In genomic region chr16:57541754-57542435, GRCh38 we compare ENCODE assay signal across 12 cellular contexts. TPM values are rescaled to one million over a fixed set of nuclear protein-coding genes. Genes with fewer than 3 reads are reported as not detected.
DNase-seq lines count a peak whose midpoint lies in the region; ATAC-seq, FAIRE-seq and TF ChIP-seq lines count a peak whose summit lies in the region.
"Had no signal": no experiment of that assay in that cellular context is flagged by ENCODE, and none has a peak within 500 bp of the region (broad histone marks: within the 10 kb centered on the region; RNA-seq: fewer than 3 reads in every experiment).

No MANE protein-coding gene starts in this region.

- peaks cover 76% of the 10 kb centered on the region for H3K4me1 Mint-ChIP-seq in CD14-positive monocyte
- peaks cover 70% of the 10 kb centered on the region for H3K4me1 Mint-ChIP-seq in activated T-cell treated with anti-CD3 and anti-CD28 coated beads, Interleukin-2, amount 50 U/mL, for 72 hours (ENCODE audit: low read depth)
- H3K4me1 Mint-ChIP-seq in naive thymus-derived CD8-positive, alpha-beta T cell: peaks cover 39 to 91% (median 64%) of the 10 kb centered on the region in 4 donors

- POLR2A ChIA-PET in naive thymus-derived CD8-positive, alpha-beta T cell (lab: Charles Lee): interaction anchor here (0.6 to 1.8 kb wide), 14 partner anchors 8 to 459 kb away, joined by 3 to 6 read pairs (median 4); partner anchors contain the start of genes POLR2C and USB1

- ATAC-seq in activated T-cell treated with anti-CD3 and anti-CD28 coated beads, Interleukin-2, amount 50 U/mL, for 72 hours (replicated peaks in 1 of 2): no peak
- peak in 1 of 2 donors; percentile 54 for ATAC-seq in naive thymus-derived CD8-positive, alpha-beta T cell
- ATAC-seq in GM19395 (IDR thresholded peaks at IDR 0.05; ENCODE audit: unreplicated experiment) (no peak), GM18511 (IDR thresholded peaks at IDR 0.05; ENCODE audit: unreplicated experiment) (no peak)

- peaks cover 0 to 11% (median 0%) of the 10 kb centered on the region in 7 donors for H3K9me3 Mint-ChIP-seq in CD14-positive monocyte
- no peaks in the 10 kb centered on the region for H3K9me3 Mint-ChIP-seq in activated T-cell treated with anti-CD3 and anti-CD28 coated beads, Interleukin-2, amount 50 U/mL, for 72 hours
- H3K9me3 Mint-ChIP-seq in naive thymus-derived CD8-positive, alpha-beta T cell: no peaks in the 10 kb centered on the region
- H3K9me3 Mint-ChIP-seq: HFFc6 had no signal

- peak overlapping the region; percentile 71 to 80 for H3K4me3 Mint-ChIP-seq in CD14-positive monocyte
- peak overlapping the region; percentile 69 to 81 for H3K4me3 Mint-ChIP-seq in activated T-cell treated with anti-CD3 and anti-CD28 coated beads, Interleukin-2, amount 50 U/mL, for 72 hours
- H3K4me3 Mint-ChIP-seq in naive thymus-derived CD8-positive, alpha-beta T cell: peak overlapping the region; percentile 64 to 92 (median 84)
- H3K4me3 Mint-ChIP-seq: HFFc6 had no signal

- H3K27ac Mint-ChIP-seq in CD14-positive monocyte: peak overlapping the region in 3 of 7 donors; percentile 70 to 84 (median 78)
- peak overlapping the region; percentile 86 for H3K27ac Mint-ChIP-seq in activated T-cell treated with anti-CD3 and anti-CD28 coated beads, Interleukin-2, amount 50 U/mL, for 72 hours
- H3K27ac Mint-ChIP-seq in naive thymus-derived CD8-positive, alpha-beta T cell: peak overlapping the region; percentile 63 to 91 (median 86)
- H3K27ac Mint-ChIP-seq: HFFc6 had no signal

- DNase-seq in CD14-positive monocyte (ENCODE audit: low spot score) (no peak), GM12892 (ENCODE audit: insufficient read length) (no peak), COR-L47 (lab: John Stamatoyannopoulos, UW) (no peak)
- DNase-seq in activated T-cell treated with anti-CD3 and anti-CD28 coated beads, Interleukin-2, amount 50 U/mL, for 72 hours: no peak
- DNase-seq in naive thymus-derived CD8-positive, alpha-beta T cell: no peak
- no peak for DNase-seq in stimulated activated naive CD4-positive, alpha-beta T cell (lab: John Stamatoyannopoulos, UW)
- DNase-seq: cortex of kidney, HFFc6, NCI-H345, WERI-Rb-1 had no signal

- peaks cover 62 to 74% (median 71%) of the 10 kb centered on the region in 3 donors for H3K27me3 Mint-ChIP-seq in CD14-positive monocyte (ENCODE audit: low read depth in 3 of 3)
- no peaks in the 10 kb centered on the region for H3K27me3 Mint-ChIP-seq in activated T-cell treated with anti-CD3 and anti-CD28 coated beads, Interleukin-2, amount 50 U/mL, for 72 hours (ENCODE audit: low read depth)
- no peaks in the 10 kb centered on the region for H3K27me3 Mint-ChIP-seq in naive thymus-derived CD8-positive, alpha-beta T cell

- no peak for TF ChIP-seq CTCF in CD14-positive monocyte (IDR thresholded peaks at IDR 0.05)

- intact Hi-C loops in CD14-positive monocyte (cut with micrococcal nuclease): no loop called here

- peaks cover 4 to 10% of the 10 kb centered on the region in 2 donors for H3K36me3 Mint-ChIP-seq in CD14-positive monocyte
- no peaks in the 10 kb centered on the region for H3K36me3 Mint-ChIP-seq in activated T-cell treated with anti-CD3 and anti-CD28 coated beads, Interleukin-2, amount 50 U/mL, for 72 hours (ENCODE audit: insufficient read depth in 2 of 2)
- no peaks in the 10 kb centered on the region for H3K36me3 Mint-ChIP-seq in naive thymus-derived CD8-positive, alpha-beta T cell

- TF ChIP-seq POLR2A in GM12892 (IDR thresholded peaks at IDR 0.05; ENCODE audit: low read depth, low read length): no peak

- peak; percentile 66 for FAIRE-seq in GM12892 (lab: Jason Lieb, UNC)

RNA-seq across cellular contexts. Expression of gene ADGRG5, which starts 0.5 kb away (rescaled TPM):
- polyA plus RNA-seq in CD14-positive monocyte: 1 to 10 TPM in 1 of 2 donors, under 1 TPM in 1; 0.97 to 1.2 TPM
- 21.1 TPM for polyA plus RNA-seq in GM12892 (2012; ENCODE audit: missing spikeins)
- total RNA-seq in activated T-cell treated with anti-CD3 and anti-CD28 coated beads, Interleukin-2, amount 50 U/mL, for 72 hours: 1 to 10 TPM; 3.9 to 9.3 TPM
- total RNA-seq in naive thymus-derived CD8-positive, alpha-beta T cell: 1 to 10 TPM in 1 of 2 experiments, under 1 TPM in 1; 0.60 to 1.1 TPM
- 10 to 100 TPM in 1 of 3 donors, 1 to 10 TPM in 2; 2.5 to 12.8 (median 4.4) TPM for polyA plus RNA-seq in naive thymus-derived CD8-positive, alpha-beta T cell
- total RNA-seq: HFFc6 had no signal

RNA-seq across cellular contexts. Expression of gene CCDC102A, which starts 5.5 kb away (rescaled TPM):
- not detected for polyA plus RNA-seq in CD14-positive monocyte
- polyA plus RNA-seq in GM12892 (2012; ENCODE audit: missing spikeins): 2.6 TPM
- 10 to 100 TPM in 1 of 2 donors, 1 to 10 TPM in 1; 8.1 to 14.6 TPM for total RNA-seq in activated T-cell treated with anti-CD3 and anti-CD28 coated beads, Interleukin-2, amount 50 U/mL, for 72 hours
- total RNA-seq in naive thymus-derived CD8-positive, alpha-beta T cell: 1 to 10 TPM; 7.0 to 9.7 TPM
- 10 to 100 TPM in 1 of 3 donors, 1 to 10 TPM in 2; 7.8 to 17.0 (median 9.2) TPM for polyA plus RNA-seq in naive thymus-derived CD8-positive, alpha-beta T cell

RNA-seq across cellular contexts. Expression of gene DOK4, which starts 55.6 kb away (rescaled TPM):
- under 1 TPM in 1 of 2 donors, not detected in 1; 0.09 TPM for polyA plus RNA-seq in CD14-positive monocyte
- polyA plus RNA-seq in GM12892 (2012; ENCODE audit: missing spikeins): 3.0 TPM
- 10 to 100 TPM; 12.0 to 19.6 TPM for total RNA-seq in activated T-cell treated with anti-CD3 and anti-CD28 coated beads, Interleukin-2, amount 50 U/mL, for 72 hours
- total RNA-seq in naive thymus-derived CD8-positive, alpha-beta T cell: 1 to 10 TPM; 3.9 to 4.8 TPM
- polyA plus RNA-seq in naive thymus-derived CD8-positive, alpha-beta T cell: 1 to 10 TPM; 1.8 to 4.7 (median 3.1) TPM
